ENCODE assay signal across 1 cellular context in the genomic region with DNA sequence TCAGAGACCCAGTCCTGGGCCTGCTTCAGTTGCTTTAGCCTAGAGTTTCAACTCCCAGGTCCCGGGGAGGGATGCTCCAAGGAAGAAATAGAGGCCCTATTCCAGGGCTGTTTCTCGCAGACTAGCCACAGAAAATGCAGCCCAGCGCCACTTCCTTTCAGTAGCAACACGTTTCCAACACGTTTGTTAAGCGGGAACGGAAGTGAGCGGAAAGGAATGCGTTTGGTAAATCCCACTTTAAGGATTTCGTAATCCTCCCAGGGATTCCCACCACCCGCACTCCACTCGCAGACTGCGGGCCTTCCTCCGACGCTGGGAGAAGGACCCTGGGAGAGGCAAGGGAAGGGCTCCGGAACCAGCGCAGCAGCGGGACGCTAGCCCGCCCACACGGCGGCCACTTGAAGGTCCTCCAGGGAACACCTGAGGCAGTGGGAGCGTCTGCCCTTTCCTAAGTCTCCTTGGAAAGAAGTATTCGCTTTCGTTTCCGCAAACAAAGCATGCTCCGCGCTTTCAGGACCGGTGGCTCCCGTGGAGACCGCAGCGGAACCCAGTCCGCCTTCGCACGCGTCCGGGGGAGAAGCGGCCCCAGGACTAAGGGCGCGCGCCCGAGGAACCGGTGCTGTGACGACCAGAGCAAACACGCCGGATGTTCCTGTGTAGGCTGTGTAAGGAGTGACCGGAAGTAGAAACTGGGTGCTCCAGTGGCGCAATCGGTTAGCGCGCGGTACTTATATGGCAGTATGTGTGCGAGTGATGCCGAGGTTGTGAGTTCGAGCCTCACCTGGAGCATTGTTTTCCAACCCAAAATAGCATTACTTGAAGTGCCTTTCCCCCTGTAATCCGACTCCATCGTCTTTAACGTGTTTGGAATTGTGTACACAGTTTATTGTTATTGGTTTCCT.
TF ChIP-seq lines count a peak whose summit lies in the region.

No MANE protein-coding gene starts in this region.

TF ChIP-seq in K562, 482 proteins besides CTCF, POLR2A, EP300 and RAD21 (continued from another document and continues in another):
- TF ChIP-seq, protein P1, sequence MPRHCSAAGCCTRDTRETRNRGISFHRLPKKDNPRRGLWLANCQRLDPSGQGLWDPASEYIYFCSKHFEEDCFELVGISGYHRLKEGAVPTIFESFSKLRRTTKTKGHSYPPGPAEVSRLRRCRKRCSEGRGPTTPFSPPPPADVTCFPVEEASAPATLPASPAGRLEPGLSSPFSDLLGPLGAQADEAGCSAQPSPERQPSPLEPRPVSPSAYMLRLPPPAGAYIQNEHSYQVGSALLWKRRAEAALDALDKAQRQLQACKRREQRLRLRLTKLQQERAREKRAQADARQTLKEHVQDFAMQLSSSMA (CRISPR knock-in tag; IDR thresholded peaks at IDR 0.05): peak; percentile 46; the same call in 1 of the 2 replicates
- TF ChIP-seq RNF2 (IDR thresholded peaks at IDR 0.05) (peak; percentile 86), NR2C2 (CRISPR knock-in tag; IDR thresholded peaks at IDR 0.05) (peak; percentile 69), NR2C2 (tag; IDR thresholded peaks at IDR 0.05) (peak; percentile 86), ETV5 (CRISPR knock-in tag; IDR thresholded peaks at IDR 0.05; ENCODE audit: low read depth) (peak; percentile 100), PRMT5 (CRISPR knock-in tag; IDR thresholded peaks at IDR 0.05) (no peak), ZNF431 (CRISPR knock-in tag; IDR thresholded peaks at IDR 0.05) (peak; percentile 70; the same call in 1 of the 2 replicates), SETDB1 (IDR thresholded peaks at IDR 0.05; ENCODE audit: low read length) (peak; percentile 47), POLR2AphosphoS2 (IDR thresholded peaks at IDR 0.05; ENCODE audit: low read length) (peak; percentile 69; the same call in 1 of the 2 replicates), ZNF717 (CRISPR knock-in tag; IDR thresholded peaks at IDR 0.05) (no peak), ZNF444 (CRISPR knock-in tag; IDR thresholded peaks at IDR 0.05) (no peak), GABPB2 (CRISPR knock-in tag; conservative IDR thresholded peaks at IDR 0.05) (no peak), ZC3H11A (IDR thresholded peaks at IDR 0.05; ENCODE audit: low read depth, low read length) (no peak), SMARCC2 (IDR thresholded peaks at IDR 0.05; ENCODE audit: low read depth) (no peak), RBM17 (IDR thresholded peaks at IDR 0.05; ENCODE audit: borderline replicate concordance, low read depth, low read length) (no peak), ZBTB8A (IDR thresholded peaks at IDR 0.05; ENCODE audit: partially characterized antibody) (no peak), POU5F1 (IDR thresholded peaks at IDR 0.05; ENCODE audit: borderline replicate concordance, low read depth, low read length, partially characterized antibody) (peak; percentile 3), ZNF12 (CRISPR knock-in tag; IDR thresholded peaks at IDR 0.05) (peak; percentile 86; the same call in 1 of the 2 replicates), SMARCE1 (IDR thresholded peaks at IDR 0.05) (peak; percentile 38; the same call in 1 of the 2 replicates), NONO (IDR thresholded peaks at IDR 0.05; ENCODE audit: low read depth in 2 of 2, low read length in 1 of 2) (no peak; a peak in 1 of 4 replicates), ZNF561 (CRISPR knock-in tag; conservative IDR thresholded peaks at IDR 0.05) (no peak), MTA2 (IDR thresholded peaks at IDR 0.05; ENCODE audit: low read depth) (no peak), BRD9 (IDR thresholded peaks at IDR 0.05; ENCODE audit: low read depth, partially characterized antibody) (peak; percentile 77), CXXC5 (CRISPR knock-in tag; IDR thresholded peaks at IDR 0.05) (peak; percentile 96), ZFX (CRISPR knock-in tag; IDR thresholded peaks at IDR 0.05) (peak; percentile 91), HIVEP1 (CRISPR knock-in tag; IDR thresholded peaks at IDR 0.05) (0 out of 2 replicates have a peak, but pooled peaks have one; percentile 50), TEAD1 (CRISPR knock-in tag; IDR thresholded peaks at IDR 0.05) (peak in 1 of 2 experiments; percentile 66; a peak in 2 of 4 replicates), CBX5 (IDR thresholded peaks at IDR 0.05; ENCODE audit: borderline replicate concordance, low read depth) (peak; percentile 60; the same call in 1 of the 2 replicates), SMAD3 (CRISPR knock-in tag; conservative IDR thresholded peaks at IDR 0.05) (0 out of 2 replicates have a peak, but pooled peaks have one; percentile 50), TAF1 (IDR thresholded peaks at IDR 0.05; ENCODE audit: control insufficient read depth, extremely low read depth, insufficient read depth, low read length, severe bottlenecking) (peak; percentile 91), RCOR1 (IDR thresholded peaks at IDR 0.05; ENCODE audit: borderline replicate concordance in 1 of 2, low read depth in 2 of 2, low read length in 2 of 2) (peak; percentile 54 to 87; a peak in 3 of 4 replicates), EP400 (IDR thresholded peaks at IDR 0.05) (peak; percentile 95), ARID2 (IDR thresholded peaks at IDR 0.05) (no peak), NBN (IDR thresholded peaks at IDR 0.05; ENCODE audit: low read depth) (peak; percentile 90; the same call in 1 of the 2 replicates), SIN3A (IDR thresholded peaks at IDR 0.05; ENCODE audit: borderline replicate concordance in 2 of 2, control insufficient read depth in 1 of 2, low read depth in 2 of 2, low read length in 2 of 2) (peak in 1 of 2 experiments; percentile 83; a peak in 1 of 4 replicates), YBX1 (IDR thresholded peaks at IDR 0.05) (no peak)
- TF ChIP-seq, protein P2, sequence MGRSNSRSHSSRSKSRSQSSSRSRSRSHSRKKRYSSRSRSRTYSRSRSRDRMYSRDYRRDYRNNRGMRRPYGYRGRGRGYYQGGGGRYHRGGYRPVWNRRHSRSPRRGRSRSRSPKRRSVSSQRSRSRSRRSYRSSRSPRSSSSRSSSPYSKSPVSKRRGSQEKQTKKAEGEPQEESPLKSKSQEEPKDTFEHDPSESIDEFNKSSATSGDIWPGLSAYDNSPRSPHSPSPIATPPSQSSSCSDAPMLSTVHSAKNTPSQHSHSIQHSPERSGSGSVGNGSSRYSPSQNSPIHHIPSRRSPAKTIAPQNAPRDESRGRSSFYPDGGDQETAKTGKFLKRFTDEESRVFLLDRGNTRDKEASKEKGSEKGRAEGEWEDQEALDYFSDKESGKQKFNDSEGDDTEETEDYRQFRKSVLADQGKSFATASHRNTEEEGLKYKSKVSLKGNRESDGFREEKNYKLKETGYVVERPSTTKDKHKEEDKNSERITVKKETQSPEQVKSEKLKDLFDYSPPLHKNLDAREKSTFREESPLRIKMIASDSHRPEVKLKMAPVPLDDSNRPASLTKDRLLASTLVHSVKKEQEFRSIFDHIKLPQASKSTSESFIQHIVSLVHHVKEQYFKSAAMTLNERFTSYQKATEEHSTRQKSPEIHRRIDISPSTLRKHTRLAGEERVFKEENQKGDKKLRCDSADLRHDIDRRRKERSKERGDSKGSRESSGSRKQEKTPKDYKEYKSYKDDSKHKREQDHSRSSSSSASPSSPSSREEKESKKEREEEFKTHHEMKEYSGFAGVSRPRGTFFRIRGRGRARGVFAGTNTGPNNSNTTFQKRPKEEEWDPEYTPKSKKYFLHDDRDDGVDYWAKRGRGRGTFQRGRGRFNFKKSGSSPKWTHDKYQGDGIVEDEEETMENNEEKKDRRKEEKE (IDR thresholded peaks at IDR 0.05; ENCODE audit: borderline replicate concordance in 1 of 2, control insufficient read depth in 1 of 2, low read depth in 2 of 2, low read length in 1 of 2): peak in 1 of 2 experiments; percentile 92; a peak in 2 of 4 replicates
- TF ChIP-seq, protein P3, sequence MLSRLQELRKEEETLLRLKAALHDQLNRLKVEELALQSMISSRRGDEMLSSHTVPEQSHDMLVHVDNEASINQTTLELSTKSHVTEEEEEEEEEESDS (CRISPR knock-in tag; IDR thresholded peaks at IDR 0.05): no peak
- TF ChIP-seq, protein P4, sequence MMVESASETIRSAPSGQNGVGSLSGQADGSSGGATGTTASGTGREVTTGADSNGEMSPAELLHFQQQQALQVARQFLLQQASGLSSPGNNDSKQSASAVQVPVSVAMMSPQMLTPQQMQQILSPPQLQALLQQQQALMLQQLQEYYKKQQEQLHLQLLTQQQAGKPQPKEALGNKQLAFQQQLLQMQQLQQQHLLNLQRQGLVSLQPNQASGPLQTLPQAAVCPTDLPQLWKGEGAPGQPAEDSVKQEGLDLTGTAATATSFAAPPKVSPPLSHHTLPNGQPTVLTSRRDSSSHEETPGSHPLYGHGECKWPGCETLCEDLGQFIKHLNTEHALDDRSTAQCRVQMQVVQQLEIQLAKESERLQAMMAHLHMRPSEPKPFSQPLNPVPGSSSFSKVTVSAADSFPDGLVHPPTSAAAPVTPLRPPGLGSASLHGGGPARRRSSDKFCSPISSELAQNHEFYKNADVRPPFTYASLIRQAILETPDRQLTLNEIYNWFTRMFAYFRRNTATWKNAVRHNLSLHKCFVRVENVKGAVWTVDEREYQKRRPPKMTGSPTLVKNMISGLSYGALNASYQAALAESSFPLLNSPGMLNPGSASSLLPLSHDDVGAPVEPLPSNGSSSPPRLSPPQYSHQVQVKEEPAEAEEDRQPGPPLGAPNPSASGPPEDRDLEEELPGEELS (CRISPR knock-in tag; IDR thresholded peaks at IDR 0.05; ENCODE audit: borderline replicate concordance): peak; percentile 82
- TF ChIP-seq, protein P5, sequence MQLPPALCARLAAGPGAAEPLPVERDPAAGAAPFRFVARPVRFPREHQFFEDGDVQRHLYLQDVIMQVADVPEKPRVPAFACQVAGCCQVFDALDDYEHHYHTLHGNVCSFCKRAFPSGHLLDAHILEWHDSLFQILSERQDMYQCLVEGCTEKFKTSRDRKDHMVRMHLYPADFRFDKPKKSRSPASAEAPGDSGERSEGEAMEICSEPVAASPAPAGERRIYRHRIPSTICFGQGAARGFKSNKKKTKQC (CRISPR knock-in tag; IDR thresholded peaks at IDR 0.05): no peak
- TF ChIP-seq, protein P6, sequence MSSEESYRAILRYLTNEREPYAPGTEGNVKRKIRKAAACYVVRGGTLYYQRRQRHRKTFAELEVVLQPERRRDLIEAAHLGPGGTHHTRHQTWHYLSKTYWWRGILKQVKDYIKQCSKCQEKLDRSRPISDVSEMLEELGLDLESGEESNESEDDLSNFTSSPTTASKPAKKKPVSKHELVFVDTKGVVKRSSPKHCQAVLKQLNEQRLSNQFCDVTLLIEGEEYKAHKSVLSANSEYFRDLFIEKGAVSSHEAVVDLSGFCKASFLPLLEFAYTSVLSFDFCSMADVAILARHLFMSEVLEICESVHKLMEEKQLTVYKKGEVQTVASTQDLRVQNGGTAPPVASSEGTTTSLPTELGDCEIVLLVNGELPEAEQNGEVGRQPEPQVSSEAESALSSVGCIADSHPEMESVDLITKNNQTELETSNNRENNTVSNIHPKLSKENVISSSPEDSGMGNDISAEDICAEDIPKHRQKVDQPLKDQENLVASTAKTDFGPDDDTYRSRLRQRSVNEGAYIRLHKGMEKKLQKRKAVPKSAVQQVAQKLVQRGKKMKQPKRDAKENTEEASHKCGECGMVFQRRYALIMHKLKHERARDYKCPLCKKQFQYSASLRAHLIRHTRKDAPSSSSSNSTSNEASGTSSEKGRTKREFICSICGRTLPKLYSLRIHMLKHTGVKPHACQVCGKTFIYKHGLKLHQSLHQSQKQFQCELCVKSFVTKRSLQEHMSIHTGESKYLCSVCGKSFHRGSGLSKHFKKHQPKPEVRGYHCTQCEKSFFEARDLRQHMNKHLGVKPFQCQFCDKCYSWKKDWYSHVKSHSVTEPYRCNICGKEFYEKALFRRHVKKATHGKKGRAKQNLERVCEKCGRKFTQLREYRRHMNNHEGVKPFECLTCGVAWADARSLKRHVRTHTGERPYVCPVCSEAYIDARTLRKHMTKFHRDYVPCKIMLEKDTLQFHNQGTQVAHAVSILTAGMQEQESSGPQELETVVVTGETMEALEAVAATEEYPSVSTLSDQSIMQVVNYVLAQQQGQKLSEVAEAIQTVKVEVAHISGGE (CRISPR knock-in tag; IDR thresholded peaks at IDR 0.05): peak in 2 of 3 experiments; percentile 82 to 97; a peak in 5 of 6 replicates
- TF ChIP-seq, protein P7, sequence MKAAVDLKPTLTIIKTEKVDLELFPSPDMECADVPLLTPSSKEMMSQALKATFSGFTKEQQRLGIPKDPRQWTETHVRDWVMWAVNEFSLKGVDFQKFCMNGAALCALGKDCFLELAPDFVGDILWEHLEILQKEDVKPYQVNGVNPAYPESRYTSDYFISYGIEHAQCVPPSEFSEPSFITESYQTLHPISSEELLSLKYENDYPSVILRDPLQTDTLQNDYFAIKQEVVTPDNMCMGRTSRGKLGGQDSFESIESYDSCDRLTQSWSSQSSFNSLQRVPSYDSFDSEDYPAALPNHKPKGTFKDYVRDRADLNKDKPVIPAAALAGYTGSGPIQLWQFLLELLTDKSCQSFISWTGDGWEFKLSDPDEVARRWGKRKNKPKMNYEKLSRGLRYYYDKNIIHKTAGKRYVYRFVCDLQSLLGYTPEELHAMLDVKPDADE (conservative IDR thresholded peaks at IDR 0.05; ENCODE audit: control insufficient read depth, low read depth, low read length): peak; percentile 94
- TF ChIP-seq, protein P8, sequence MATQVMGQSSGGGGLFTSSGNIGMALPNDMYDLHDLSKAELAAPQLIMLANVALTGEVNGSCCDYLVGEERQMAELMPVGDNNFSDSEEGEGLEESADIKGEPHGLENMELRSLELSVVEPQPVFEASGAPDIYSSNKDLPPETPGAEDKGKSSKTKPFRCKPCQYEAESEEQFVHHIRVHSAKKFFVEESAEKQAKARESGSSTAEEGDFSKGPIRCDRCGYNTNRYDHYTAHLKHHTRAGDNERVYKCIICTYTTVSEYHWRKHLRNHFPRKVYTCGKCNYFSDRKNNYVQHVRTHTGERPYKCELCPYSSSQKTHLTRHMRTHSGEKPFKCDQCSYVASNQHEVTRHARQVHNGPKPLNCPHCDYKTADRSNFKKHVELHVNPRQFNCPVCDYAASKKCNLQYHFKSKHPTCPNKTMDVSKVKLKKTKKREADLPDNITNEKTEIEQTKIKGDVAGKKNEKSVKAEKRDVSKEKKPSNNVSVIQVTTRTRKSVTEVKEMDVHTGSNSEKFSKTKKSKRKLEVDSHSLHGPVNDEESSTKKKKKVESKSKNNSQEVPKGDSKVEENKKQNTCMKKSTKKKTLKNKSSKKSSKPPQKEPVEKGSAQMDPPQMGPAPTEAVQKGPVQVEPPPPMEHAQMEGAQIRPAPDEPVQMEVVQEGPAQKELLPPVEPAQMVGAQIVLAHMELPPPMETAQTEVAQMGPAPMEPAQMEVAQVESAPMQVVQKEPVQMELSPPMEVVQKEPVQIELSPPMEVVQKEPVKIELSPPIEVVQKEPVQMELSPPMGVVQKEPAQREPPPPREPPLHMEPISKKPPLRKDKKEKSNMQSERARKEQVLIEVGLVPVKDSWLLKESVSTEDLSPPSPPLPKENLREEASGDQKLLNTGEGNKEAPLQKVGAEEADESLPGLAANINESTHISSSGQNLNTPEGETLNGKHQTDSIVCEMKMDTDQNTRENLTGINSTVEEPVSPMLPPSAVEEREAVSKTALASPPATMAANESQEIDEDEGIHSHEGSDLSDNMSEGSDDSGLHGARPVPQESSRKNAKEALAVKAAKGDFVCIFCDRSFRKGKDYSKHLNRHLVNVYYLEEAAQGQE (CRISPR knock-in tag; IDR thresholded peaks at IDR 0.05; ENCODE audit: low read depth): peak; percentile 70; the same call in 1 of the 2 replicates
- TF ChIP-seq, protein P9, sequence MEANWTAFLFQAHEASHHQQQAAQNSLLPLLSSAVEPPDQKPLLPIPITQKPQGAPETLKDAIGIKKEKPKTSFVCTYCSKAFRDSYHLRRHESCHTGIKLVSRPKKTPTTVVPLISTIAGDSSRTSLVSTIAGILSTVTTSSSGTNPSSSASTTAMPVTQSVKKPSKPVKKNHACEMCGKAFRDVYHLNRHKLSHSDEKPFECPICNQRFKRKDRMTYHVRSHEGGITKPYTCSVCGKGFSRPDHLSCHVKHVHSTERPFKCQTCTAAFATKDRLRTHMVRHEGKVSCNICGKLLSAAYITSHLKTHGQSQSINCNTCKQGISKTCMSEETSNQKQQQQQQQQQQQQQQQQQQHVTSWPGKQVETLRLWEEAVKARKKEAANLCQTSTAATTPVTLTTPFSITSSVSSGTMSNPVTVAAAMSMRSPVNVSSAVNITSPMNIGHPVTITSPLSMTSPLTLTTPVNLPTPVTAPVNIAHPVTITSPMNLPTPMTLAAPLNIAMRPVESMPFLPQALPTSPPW (CRISPR knock-in tag; IDR thresholded peaks at IDR 0.05): peak; percentile 66; the same call in 1 of the 2 replicates
